ENCODE assay signal across 23 cellular contexts in genomic region chr5:55426455-55426854, GRCh38.
"Had no signal": no experiment of that assay in that cellular context is flagged by ENCODE, and none has a peak within 500 bp of the region (broad histone marks: within the 10 kb centered on the region; RNA-seq: fewer than 3 reads in every experiment).

No MANE protein-coding gene starts in this region.

- H3K27me3 ChIP-seq: pancreas, testis had no signal

- H3K4me3 ChIP-seq: lower lobe of right lung, mucosa of descending colon, pancreas, prostate gland, testis had no signal

- H3K27ac ChIP-seq: lower lobe of right lung, pancreas, prostate gland, testis, WERI-Rb-1 had no signal

- H3K9me3 ChIP-seq: lower lobe of right lung, mucosa of descending colon, pancreas, prostate gland, testis had no signal

- DNase-seq: activated CD4-positive, alpha-beta memory T cell treated with anti-CD3 and anti-CD28 coated beads, Interleukin-2, amount 10 ng/mL, durations not matched to agents 7 days and 5 days; activated CD4-positive, alpha-beta T cell treated with anti-CD3 and anti-CD28 coated beads, Interleukin-2, amount 10 ng/mL, durations not matched to agents 7 days and 5 days; activated CD4-positive, CD25-positive, alpha-beta regulatory T cell treated with anti-CD3 and anti-CD28 coated beads, Interleukin-2, amount 50 U/mL, for 72 hours; activated CD8-positive, alpha-beta memory T cell treated with anti-CD3 and anti-CD28 coated beads, Interleukin-2, amount 50 U/mL, for 48 hours; activated gamma-delta T cell; activated naive CD4-positive, alpha-beta T cell treated with anti-CD3 and anti-CD28 coated beads, Interleukin-2, amount 10 ng/mL, durations not matched to agents 7 days and 5 days; activated naive CD8-positive, alpha-beta T cell treated with anti-CD3 and anti-CD28 coated beads, Interleukin-2, amount 10 ng/mL, durations not matched to agents 7 days and 5 days; activated T-cell treated with anti-CD3 and anti-CD28 coated beads, Interleukin-2, amount 50 U/mL, for 24 hours; effector memory CD4-positive, alpha-beta T cell; hypothalamus; immature natural killer cell; kidney; lower lobe of right lung; stimulated activated CD4-positive, alpha-beta T cell treated with anti-CD3 and anti-CD28 coated beads, Interleukin-2, amount 100 ng/mL, for 48 hours; stimulated activated naive CD4-positive, alpha-beta T cell treated with Interleukin-2 at 50 U/mL for 16 hours; SW 1271; T-helper 9 cell; testis; trophoblast cell; WERI-Rb-1 had no signal
